Comparison of ENCODE assay signal across 8 cellular contexts in the genomic region with DNA sequence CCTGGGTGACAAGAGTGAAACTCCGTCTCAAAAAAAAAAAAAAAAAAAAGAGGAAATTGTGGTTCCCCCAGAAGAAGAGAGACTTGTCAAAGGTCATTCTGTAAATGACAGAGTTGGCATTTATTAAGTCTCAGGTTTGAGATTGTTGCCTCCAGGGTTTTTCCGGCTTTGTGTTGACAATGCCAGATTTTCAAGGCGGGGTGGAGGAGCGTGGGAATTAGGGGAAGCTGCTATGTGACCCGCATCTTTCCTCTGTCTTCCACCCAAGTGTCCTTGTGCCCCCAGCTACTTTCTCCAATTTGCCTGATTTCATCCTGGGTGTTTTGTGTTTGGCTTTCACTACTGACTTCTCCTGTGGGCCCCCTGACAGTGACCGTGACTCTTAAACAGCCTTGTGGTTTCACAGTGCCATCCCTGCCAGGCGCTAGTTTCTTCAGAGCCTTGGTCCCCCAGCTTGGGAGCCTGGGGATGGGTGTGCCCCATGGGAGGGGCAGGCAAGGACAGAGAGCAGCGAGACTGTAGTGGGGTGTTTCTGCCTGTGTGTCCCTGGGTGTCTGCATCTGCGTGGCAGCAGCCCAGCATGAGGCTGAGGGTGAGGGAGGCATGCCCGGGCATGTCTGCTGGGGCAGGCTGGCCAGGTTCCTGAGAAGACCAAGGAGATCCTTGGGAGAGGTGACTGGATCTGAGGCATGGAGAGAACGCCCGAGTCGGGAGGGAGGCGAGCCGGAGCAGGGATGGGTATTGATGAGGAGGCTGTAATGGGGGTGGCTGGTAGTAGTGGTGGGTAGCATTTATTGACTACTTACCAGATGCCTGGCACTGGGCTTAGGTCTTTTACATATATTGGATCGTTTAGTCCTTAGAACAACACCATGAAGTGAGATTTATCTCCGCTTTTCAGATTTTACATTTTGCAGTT. TPM values are rescaled to one million over a fixed set of nuclear protein-coding genes. Genes with fewer than 3 reads are reported as not detected.
DNase-seq lines count a peak whose midpoint lies in the region; ATAC-seq, FAIRE-seq and TF ChIP-seq lines count a peak whose summit lies in the region.

No MANE protein-coding gene starts in this region.

- no peaks in the 10 kb centered on the region for H3K9me1 ChIP-seq in keratinocyte (ENCODE audit: control insufficient read depth, extremely low read depth, insufficient read depth, low read length)

- no peaks in the 10 kb centered on the region for H3K79me2 ChIP-seq in keratinocyte (ENCODE audit: control insufficient read depth, insufficient read depth, low read length)

- H3K9me3 ChIP-seq in adipocyte (ENCODE audit: control insufficient read depth, low read length): no peaks in the 10 kb centered on the region
- no peaks in the 10 kb centered on the region for H3K9me3 ChIP-seq in keratinocyte (ENCODE audit: control insufficient read depth, low read depth, low read length)
- no peaks in the 10 kb centered on the region for H3K9me3 ChIP-seq in stomach smooth muscle (ENCODE audit: control insufficient read depth in 2 of 2, low read length in 2 of 2)

- in situ Hi-C loops in GM13977 (cut with MboI; ENCODE audit: low pct_unique_long_range_greater_than_20kb, low sequenced_read_pairs, unreplicated experiment): no loop called here

- H3K4me3 ChIP-seq in adipocyte (ENCODE audit: low read length) (peak overlapping the region; percentile 1), keratinocyte (ENCODE audit: control insufficient read depth in 2 of 3, extremely low read depth in 1 of 3, insufficient read depth in 2 of 3, low read depth in 1 of 3, low read length in 3 of 3) (peak overlapping the region; percentile 7 to 28 (median 25)), stomach smooth muscle (ENCODE audit: low read length in 2 of 2) (peak overlapping the region in 1 of 2 donors; percentile 15)

- ATAC-seq in HG02938 (IDR thresholded peaks at IDR 0.05; ENCODE audit: unreplicated experiment): peak; percentile 42

- H3K36me3 ChIP-seq in adipocyte (ENCODE audit: control insufficient read depth, insufficient read depth, low read length, severe bottlenecking) (no peaks in the 10 kb centered on the region), keratinocyte (ENCODE audit: control insufficient read depth in 2 of 2, extremely low read depth in 1 of 2, insufficient read depth in 2 of 2, low read length in 2 of 2) (no peaks in the 10 kb centered on the region), stomach smooth muscle (ENCODE audit: control insufficient read depth in 2 of 2, insufficient read depth in 2 of 2, low read length in 2 of 2) (no peaks in the 10 kb centered on the region)

- FAIRE-seq in keratinocyte (lab: Jason Lieb, UNC): peak; percentile 48

- dilution Hi-C loops in keratinocyte (cut with MboI; ENCODE audit: extremely low pct_ligation_motif_present, low sequenced_read_pairs): no loop called here

- H3K4me1 ChIP-seq in adipocyte (ENCODE audit: control insufficient read depth, insufficient read depth, low read length) (peaks cover 22% of the 10 kb centered on the region), keratinocyte (ENCODE audit: control insufficient read depth, extremely low read depth, insufficient read depth, low read length) (peaks cover 34% of the 10 kb centered on the region), stomach smooth muscle (ENCODE audit: control insufficient read depth, insufficient read depth, low read length) (peaks cover 6% of the 10 kb centered on the region)

- no peak for TF ChIP-seq CTCF in AG09319 (IDR thresholded peaks at IDR 0.05; ENCODE audit: low read depth, low read length)
- no peak for TF ChIP-seq CTCF in GM13977 (IDR thresholded peaks at IDR 0.05; ENCODE audit: extremely low read depth, insufficient read depth, missing control alignments)
- no peak for TF ChIP-seq CTCF in keratinocyte (optimal IDR thresholded peaks at IDR 0.05 in 1 of 3, IDR thresholded peaks at IDR 0.05 in 1 of 3, conservative IDR thresholded peaks at IDR 0.05 in 1 of 3; ENCODE audit: extremely low read depth in 1 of 3, insufficient read depth in 2 of 3, low read length in 3 of 3)

- H3K27me3 ChIP-seq in adipocyte (replicated peaks; ENCODE audit: control insufficient read depth, insufficient read depth, low read length) (no peaks in the 10 kb centered on the region), keratinocyte (ENCODE audit: control insufficient read depth, extremely low read depth, insufficient read depth, low read length) (no peaks in the 10 kb centered on the region), stomach smooth muscle (ENCODE audit: control insufficient read depth in 1 of 2, insufficient read depth in 2 of 2, low read length in 2 of 2) (no peaks in the 10 kb centered on the region)

- no peaks in the 10 kb centered on the region for H4K20me1 ChIP-seq in keratinocyte (ENCODE audit: control insufficient read depth, extremely low read depth, insufficient read depth, low read length)

- peak overlapping the region; percentile 92 for H3K27ac ChIP-seq in keratinocyte (ENCODE audit: control insufficient read depth, insufficient read depth, low read length)
- H3K27ac ChIP-seq in stomach smooth muscle (ENCODE audit: low read length): peak overlapping the region; percentile 31

- H2AFZ ChIP-seq in keratinocyte (ENCODE audit: control insufficient read depth, low read length): peak overlapping the region; percentile 71

- DNase-seq in AG09319 (ENCODE audit: extremely low read depth, low read depth): peak; percentile 69
- DNase-seq in GM13977 (ENCODE audit: low spot score): peak; percentile 61
- DNase-seq in NCI-H526 (lab: John Stamatoyannopoulos, UW): peak; percentile 61 to 89
- peak; percentile 86 for DNase-seq in adipocyte (ENCODE audit: low read depth)
- DNase-seq in keratinocyte (ENCODE audit: low read depth, low spot score): peak; percentile 92
- DNase-seq in NCI-H82 (lab: John Stamatoyannopoulos, UW): no peak

- H3K9ac ChIP-seq in adipocyte (ENCODE audit: low read length): peak overlapping the region; percentile 73
- peak overlapping the region; percentile 86 for H3K9ac ChIP-seq in keratinocyte (ENCODE audit: control insufficient read depth, extremely low read depth, insufficient read depth, low read length)
- H3K9ac ChIP-seq in stomach smooth muscle (ENCODE audit: low read length in 2 of 2): no peak overlapping the region

- H3K4me2 ChIP-seq in keratinocyte (ENCODE audit: control insufficient read depth, extremely low read depth, insufficient read depth, low read depth, low read length): peak overlapping the region; percentile 84

RNA-seq across cellular contexts. Expression of a gene that starts 46.3 kb away (rescaled TPM):
- polyA plus RNA-seq in keratinocyte: 18.1 to 22.5 TPM (median 20.0 TPM) in 3 replicates
- polyA plus RNA-seq in keratinocyte (2011; ENCODE audit: low read depth): 27.9 TPM
- polyA plus RNA-seq in keratinocyte (2011; cell fraction: cytosol; rRNA removed): 8.6 and 9.8 TPM in 2 replicates
- polyA plus RNA-seq in keratinocyte (2011; cell fraction: nucleus; rRNA removed): 32.8 and 33.5 TPM in 2 replicates
- 23.4 and 50.4 TPM in 2 replicates for polyA plus RNA-seq in keratinocyte (2012; ENCODE audit: low replicate concordance)
- 11.6 to 12.8 TPM (median 12.6 TPM) in 3 replicates for polyA minus RNA-seq in keratinocyte
- 27.2 TPM for polyA minus RNA-seq in keratinocyte (2011; cell fraction: cytosol; rRNA and poly(A)+ RNA removed)
- 23.8 and 28.0 TPM in 2 replicates for polyA minus RNA-seq in keratinocyte (2011; cell fraction: nucleus; rRNA and poly(A)+ RNA removed)

Comparison
In these comparisons a context has a peak if more than half of its experiments do, and no peak if none do; other contexts are left out.
1. H3K9ac ChIP-seq: peak in adipocyte (single experiment) and keratinocyte (single experiment); none in stomach smooth muscle (0 of 2).